In the genomic region with DNA sequence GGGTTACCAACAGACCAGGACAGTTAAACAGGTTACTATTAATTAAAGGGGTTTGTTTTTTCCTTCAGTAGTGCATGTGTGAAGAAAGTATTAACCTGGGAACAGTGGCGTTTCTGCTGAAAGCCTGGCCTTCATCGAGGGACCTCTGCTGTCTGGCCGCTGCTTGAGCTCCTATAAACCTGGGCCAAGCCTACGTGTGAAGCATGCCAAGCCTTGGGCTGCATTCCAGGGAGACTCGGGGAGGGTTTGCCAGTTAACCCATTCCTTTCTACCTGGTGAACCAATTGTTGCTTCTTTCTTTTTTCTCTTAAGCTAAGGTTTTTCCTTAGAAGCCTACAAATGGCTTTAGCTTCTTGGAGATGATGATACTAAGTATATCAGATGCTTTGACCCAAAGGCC, we compare ENCODE assay signal across 8 cellular contexts. TPM values are rescaled to one million over a fixed set of nuclear protein-coding genes. Genes with fewer than 3 reads are reported as not detected.
A peak's percentile ranks its signal among the peaks of the same experiment; 100 is the strongest.
DNase-seq lines count a peak whose midpoint lies in the region; ATAC-seq and TF ChIP-seq lines count a peak whose summit lies in the region.

No MANE protein-coding gene starts in this region.

- no peak overlapping the region for H4K91ac ChIP-seq in H9 (ENCODE audit: insufficient read length, low read depth, low read length)

- H4K5ac ChIP-seq in H9 (ENCODE audit: insufficient read length, low read depth, low read length) = no peak overlapping the region

- no peaks in the 10 kb centered on the region for H3K23me2 ChIP-seq in H9 (ENCODE audit: insufficient read length, low read depth, low read length, poor library complexity, severe bottlenecking)

- no CpG with 5 or more reads among the region's 5 CpGs for WGBS in H9 (ENCODE audit: extremely low coverage, insufficient read length, low lambda C conversion rate)

- peak overlapping the region; percentile 33 for H3K27ac ChIP-seq in CD4-positive, CD25-positive, alpha-beta regulatory T cell (ENCODE audit: insufficient read depth, low read length, poor library complexity, severe bottlenecking)
- peak overlapping the region; percentile 99 for H3K27ac ChIP-seq in PC-3 (ENCODE audit: low read length)
- no peak overlapping the region for H3K27ac ChIP-seq in H9 (ENCODE audit: insufficient read length, low read depth, low read length)

- H3K36me3 ChIP-seq in CD4-positive, CD25-positive, alpha-beta regulatory T cell (ENCODE audit: control insufficient read depth, insufficient read depth, low read length) = peaks cover 4% of the 10 kb centered on the region
- no peaks in the 10 kb centered on the region for H3K36me3 ChIP-seq in PC-3 (ENCODE audit: low read depth, low read length)

- no peak for DNase-seq in CD4-positive, CD25-positive, alpha-beta regulatory T cell
- peak; percentile 67 for DNase-seq in PC-3
- DNase-seq in effector memory CD8-positive, alpha-beta T cell = no peak
- DNase-seq in mesothelial cell of epicardium (ENCODE audit: low spot score in 2 of 2, unreplicated experiment in 2 of 2) = peak in 1 of 2 experiments; percentile 53
- no peak for DNase-seq in NCI-H345 (lab: John Stamatoyannopoulos, UW)
- no peak for DNase-seq in H9
- no peak for DNase-seq in NCI-H774 (lab: John Stamatoyannopoulos, UW)

- peak overlapping the region; percentile 88 for H3K4me2 ChIP-seq in PC-3 (ENCODE audit: low read length)
- H3K4me2 ChIP-seq in H9 (ENCODE audit: insufficient read depth, insufficient read length, low read length) = no peak overlapping the region

- peaks cover 37% of the 10 kb centered on the region for H3K36me3 Mint-ChIP-seq in CD4-positive, CD25-positive, alpha-beta regulatory T cell
- peaks cover 15% of the 10 kb centered on the region for H3K36me3 Mint-ChIP-seq in effector memory CD8-positive, alpha-beta T cell (ENCODE audit: insufficient read depth)
- H3K36me3 Mint-ChIP-seq in mesothelial cell of epicardium = no peaks in the 10 kb centered on the region
- H3K36me3 Mint-ChIP-seq in H9 (ENCODE audit: insufficient read depth in 1 of 3, low read depth in 3 of 3) = peaks cover 11 to 36% (median 25%) of the 10 kb centered on the region in 3 experiments; a peak in 6 of 7 replicates

- peaks cover 26 to 74% (median 54%) of the 10 kb centered on the region in 4 donors for H3K4me1 Mint-ChIP-seq in CD4-positive, CD25-positive, alpha-beta regulatory T cell
- peaks cover 40 to 55% of the 10 kb centered on the region in 2 donors for H3K4me1 Mint-ChIP-seq in effector memory CD8-positive, alpha-beta T cell (ENCODE audit: low read depth in 2 of 2)
- peaks cover 62% of the 10 kb centered on the region for H3K4me1 Mint-ChIP-seq in mesothelial cell of epicardium
- H3K4me1 Mint-ChIP-seq in H9 = peaks cover 47 to 51% of the 10 kb centered on the region in 2 experiments

- H3K14ac ChIP-seq in H9 (ENCODE audit: insufficient read depth, low read length) = no peak overlapping the region

- H3K27ac Mint-ChIP-seq in CD4-positive, CD25-positive, alpha-beta regulatory T cell = peak overlapping the region in 2 of 3 donors; percentile 83 to 90
- peak overlapping the region; percentile 57 to 91 for H3K27ac Mint-ChIP-seq in effector memory CD8-positive, alpha-beta T cell
- H3K27ac Mint-ChIP-seq in mesothelial cell of epicardium = peak overlapping the region; percentile 87
- 0 out of 7 replicates have a peak overlapping the region, but pooled peaks of 1 of the 3 experiments have one; percentile 28 for H3K27ac Mint-ChIP-seq in H9

- no peak for ATAC-seq in CD4-positive, CD25-positive, alpha-beta regulatory T cell (ENCODE audit: low read depth in 2 of 2)
- ATAC-seq in PC-3 (peak; percentile 42), GM18861 (IDR thresholded peaks at IDR 0.05; ENCODE audit: unreplicated experiment) (no peak)
- ATAC-seq in effector memory CD8-positive, alpha-beta T cell (replicated peaks) = no peak

- intact Hi-C loops in PC-3 (cut with micrococcal nuclease) = no loop called here

- no peak overlapping the region for H3K18ac ChIP-seq in H9 (ENCODE audit: insufficient read length, low read depth, low read length)

- H3K79me2 ChIP-seq in PC-3 (ENCODE audit: low read length) = peaks cover 64% of the 10 kb centered on the region
- H3K79me2 ChIP-seq in H9 (ENCODE audit: insufficient read depth, low read length) = peaks cover 14% of the 10 kb centered on the region; the same call in 1 of the 2 replicates

- H3K4me1 ChIP-seq in CD4-positive, CD25-positive, alpha-beta regulatory T cell (ENCODE audit: control insufficient read depth, insufficient read depth, low read length, poor library complexity, severe bottlenecking) = peaks cover 48% of the 10 kb centered on the region
- H3K4me1 ChIP-seq in PC-3 (ENCODE audit: insufficient read depth, low read length) (peaks cover 43% of the 10 kb centered on the region), H9 (ENCODE audit: insufficient read depth, low read length) (peaks cover 7% of the 10 kb centered on the region; the same call in 1 of the 2 replicates)

- POLR2A ChIA-PET in PC-3 (lab: Charles Lee; ENCODE audit: unreplicated experiment) = no interaction called here

- BruUV-seq in PC-3 (replicated peaks; lab: Mats Ljungman, UMichigan) = no TSS peak

- H3K27me3 ChIP-seq in CD4-positive, CD25-positive, alpha-beta regulatory T cell (ENCODE audit: control insufficient read depth, insufficient read depth, low read length) = no peaks in the 10 kb centered on the region
- H3K27me3 ChIP-seq in PC-3 (ENCODE audit: low read length) (no peaks in the 10 kb centered on the region), H9 (ENCODE audit: insufficient read depth, low read length) (no peaks in the 10 kb centered on the region)

- H2AK5ac ChIP-seq in H9 (ENCODE audit: insufficient read length, low read length) = no peak overlapping the region

- TF ChIP-seq CTCF in PC-3 (conservative IDR thresholded peaks at IDR 0.05; ENCODE audit: low read depth, low read length) (no peak), mesothelial cell of epicardium (IDR thresholded peaks at IDR 0.05; ENCODE audit: unreplicated experiment) (no peak), H9 (conservative IDR thresholded peaks at IDR 0.05) (no peak)

- H3K4ac ChIP-seq in H9 (ENCODE audit: low read depth, low read length) = no peak overlapping the region

- no peak overlapping the region for H2BK12ac ChIP-seq in H9 (ENCODE audit: insufficient read length, low read depth, low read length)

- H3F3A ChIP-seq in PC-3 (ENCODE audit: low read length, unreplicated experiment) = peaks cover 4% of the 10 kb centered on the region

- peak overlapping the region; percentile 44 for H3K4me3 ChIP-seq in CD4-positive, CD25-positive, alpha-beta regulatory T cell (ENCODE audit: low read depth, low read length)
- H3K4me3 ChIP-seq in PC-3 (ENCODE audit: low read length) = peak overlapping the region; percentile 58

- H2BK15ac ChIP-seq in H9 (ENCODE audit: low read depth, low read length) = no peak overlapping the region

- no peak overlapping the region for H3T11ph ChIP-seq in H9 (ENCODE audit: low read length)

- H4K8ac ChIP-seq in H9 (replicated peaks; ENCODE audit: insufficient read length, low read depth, low read length) = no peak overlapping the region

- H3K4me3 Mint-ChIP-seq in CD4-positive, CD25-positive, alpha-beta regulatory T cell = peak overlapping the region in 2 of 4 donors; percentile 41 to 73
- H3K4me3 Mint-ChIP-seq in effector memory CD8-positive, alpha-beta T cell = no peak overlapping the region
- H3K4me3 Mint-ChIP-seq in mesothelial cell of epicardium (no peak overlapping the region), H9 (no peak overlapping the region)

- H2BK20ac ChIP-seq in H9 (ENCODE audit: low read depth, low read length, poor library complexity, severe bottlenecking) = no peak overlapping the region

- H2AFZ ChIP-seq in PC-3 (ENCODE audit: low read length) = 0 out of 2 replicates have a peak overlapping the region, but pooled peaks have one; percentile 9
- H2AFZ ChIP-seq in H9 (ENCODE audit: low read length) = no peak overlapping the region

- H3K9me3 Mint-ChIP-seq in CD4-positive, CD25-positive, alpha-beta regulatory T cell = no peaks in the 10 kb centered on the region
- no peaks in the 10 kb centered on the region for H3K9me3 Mint-ChIP-seq in effector memory CD8-positive, alpha-beta T cell
- H3K9me3 Mint-ChIP-seq in mesothelial cell of epicardium (no peaks in the 10 kb centered on the region), H9 (no peaks in the 10 kb centered on the region)

- no peaks in the 10 kb centered on the region for H3K9me3 ChIP-seq in CD4-positive, CD25-positive, alpha-beta regulatory T cell (ENCODE audit: control insufficient read depth in 2 of 2, low read length in 2 of 2)
- H3K9me3 ChIP-seq in PC-3 (ENCODE audit: low read length) = no peaks in the 10 kb centered on the region
- H3K9me3 ChIP-seq in H9 (ENCODE audit: control insufficient read depth, low read depth, low read length) = no peaks in the 10 kb centered on the region

- H3K27me3 Mint-ChIP-seq in CD4-positive, CD25-positive, alpha-beta regulatory T cell = no peaks in the 10 kb centered on the region
- H3K27me3 Mint-ChIP-seq in effector memory CD8-positive, alpha-beta T cell = no peaks in the 10 kb centered on the region
- no peaks in the 10 kb centered on the region for H3K27me3 Mint-ChIP-seq in mesothelial cell of epicardium (ENCODE audit: low read depth)
- no peaks in the 10 kb centered on the region for H3K27me3 Mint-ChIP-seq in H9 (ENCODE audit: low read depth)

- no peak overlapping the region for H2BK5ac ChIP-seq in H9 (ENCODE audit: insufficient read length, low read length)

- H4K20me1 ChIP-seq in PC-3 (ENCODE audit: low read length) (no peaks in the 10 kb centered on the region), H9 (ENCODE audit: control insufficient read depth, insufficient read depth, insufficient read length) (peaks cover 2% of the 10 kb centered on the region)

- CTCF ChIA-PET in PC-3 (lab: Charles Lee) = interaction anchor here (0.6 to 1.6 kb wide), 2 partner anchors 10 to 1972 kb away, joined by 3 to 5 read pairs; no protein-coding TSS in a partner anchor

- H3K23ac ChIP-seq in H9 (ENCODE audit: insufficient read length, low read depth, low read length) = no peak overlapping the region

- peaks cover 17% of the 10 kb centered on the region for H3K79me1 ChIP-seq in H9 (ENCODE audit: insufficient read depth, low read depth, low read length, poor library complexity, severe bottlenecking)

- H3K9ac ChIP-seq in PC-3 (ENCODE audit: low read length) (peak overlapping the region; percentile 72), H9 (ENCODE audit: extremely low read depth, insufficient read length, low read length) (no peak overlapping the region)

- H3K56ac ChIP-seq in H9 (ENCODE audit: insufficient read length, low read depth, low read length) = no peak overlapping the region

- H3K9me2 ChIP-seq in PC-3 (replicated peaks; ENCODE audit: low read length) = no peaks in the 10 kb centered on the region

- H2BK120ac ChIP-seq in H9 (ENCODE audit: low read depth, low read length, poor library complexity, severe bottlenecking) = no peak overlapping the region

RNA-seq across cellular contexts. Expression of a gene that starts 23.6 kb away (rescaled TPM):
- 103 TPM for total RNA-seq in CD4-positive, CD25-positive, alpha-beta regulatory T cell
- polyA plus RNA-seq in CD4-positive, CD25-positive, alpha-beta regulatory T cell = 10 to 100 TPM; 43.1 to 56.8 (median 50.5) TPM
- total RNA-seq in PC-3 (2014; rRNA removed) (140 and 172 TPM in 2 replicates), mesothelial cell of epicardium (34.2 to 35.3 TPM (median 34.9 TPM) in 3 replicates), H9 (2021) (145 and 148 TPM in 2 replicates)
